8 cellular contexts compared by ENCODE assay signal in genomic region chr3:183385698-183386590, GRCh38. TPM values are rescaled to one million over a fixed set of nuclear protein-coding genes. Genes with fewer than 3 reads are reported as not detected.
DNase-seq lines count a peak whose midpoint lies in the region; FAIRE-seq and TF ChIP-seq lines count a peak whose summit lies in the region.

No MANE protein-coding gene starts in this region.

- in situ Hi-C loops in T47D (cut with HindIII; ENCODE audit: low pct_unique_long_range_greater_than_20kb, low sequenced_read_pairs): no loop called here

- peak; percentile 85 for FAIRE-seq in TTC549 (lab: Jason Lieb, UNC)

- TF ChIP-seq CTCF in HFF-Myc (IDR thresholded peaks at IDR 0.05; ENCODE audit: low read depth, low read length, missing control alignments): peak; percentile 64

- no peak overlapping the region for H3K4me3 ChIP-seq in HFF-Myc (replicated peaks; ENCODE audit: low read depth, low read length)

- peak; percentile 62 for DNase-seq in Daoy (ENCODE audit: low read depth)
- DNase-seq in HFF-Myc (ENCODE audit: extremely low read depth, low read depth): peak; percentile 48
- peak; percentile 50 for DNase-seq in NCI-H1694 treated with DMSO at 0.1 percent for 48 hours (lab: John Stamatoyannopoulos, UW)
- peak; percentile 67 to 88 for DNase-seq in T47D (ENCODE audit: low read depth in 1 of 2, low spot score in 1 of 2)
- peak; percentile 79 for DNase-seq in iris pigment epithelial cell (ENCODE audit: low read depth)
- peak; percentile 23 to 44 for DNase-seq in stimulated activated CD4-positive, alpha-beta T cell treated with anti-CD3 and anti-CD28 coated beads, Interleukin-12 subunit alpha, Interleukin-12 subunit beta, amount 100 ng/mL, for 24 hours (ENCODE audit: low read depth in 2 of 2)
- no peak for DNase-seq in GOT3 (lab: John Stamatoyannopoulos, UW)

RNA-seq across cellular contexts. Expression of gene MCF2L2, which starts 42.5 kb away (rescaled TPM):
- total RNA-seq in Daoy (2014; rRNA removed; shearing (Covaris generic)): 0.09 and 0.46 TPM in 2 replicates
